Comparison of ENCODE assay signal across 23 cellular contexts in the genomic region with DNA sequence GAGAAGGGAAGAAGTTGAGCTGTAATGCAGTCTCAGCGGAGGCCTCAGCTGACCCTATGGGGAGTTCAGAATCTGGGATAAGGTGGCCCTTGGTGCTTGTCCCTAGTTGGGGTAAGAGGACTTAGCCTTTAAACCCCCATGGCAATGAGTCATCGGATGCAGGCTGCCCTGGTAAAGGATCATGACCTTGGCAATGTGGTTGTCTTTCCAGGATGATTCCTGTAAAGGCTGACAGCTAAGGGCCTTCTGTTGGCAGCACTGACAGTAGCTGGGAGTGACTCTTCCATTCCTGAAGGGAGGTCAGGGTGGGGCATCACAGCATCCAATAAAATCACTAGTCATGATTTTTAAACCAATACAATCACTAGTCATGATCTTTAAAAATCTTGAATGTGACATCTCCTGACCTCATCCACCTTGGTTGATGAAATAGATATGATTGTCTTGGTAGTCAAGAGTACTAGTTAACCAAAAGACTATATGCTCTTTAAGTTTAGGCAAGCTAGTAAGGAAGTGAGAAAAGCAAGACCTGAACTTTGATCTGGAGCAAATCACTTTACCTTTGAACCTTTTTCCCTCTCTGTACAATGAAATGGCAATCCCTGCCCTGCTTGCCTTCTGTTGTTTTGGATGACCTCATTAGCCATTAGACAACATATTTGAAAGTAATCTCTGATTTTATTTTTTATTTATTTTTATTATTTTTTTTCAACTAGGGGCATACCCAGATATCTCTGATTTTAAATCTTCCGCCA.
"Had no signal": no experiment of that assay in that cellular context is flagged by ENCODE, and none has a peak within 500 bp of the region (broad histone marks: within the 10 kb centered on the region; RNA-seq: fewer than 3 reads in every experiment).

No MANE protein-coding gene starts in this region.

- ATAC-seq: esophagus mucosa; gastroesophageal sphincter; left ventricle myocardium superior; naive thymus-derived CD8-positive, alpha-beta T cell; right cardiac atrium had no signal

- H3K9me3 ChIP-seq: gastroesophageal sphincter, ovary, stomach, thoracic aorta, transverse colon had no signal

- H3K4me1 Mint-ChIP-seq: immature natural killer cell; naive thymus-derived CD8-positive, alpha-beta T cell; neural crest cell had no signal

- H3K4me1 ChIP-seq: gastroesophageal sphincter, stomach had no signal

- H3K4me3 Mint-ChIP-seq: immature natural killer cell; naive thymus-derived CD8-positive, alpha-beta T cell; neural crest cell had no signal

- H3K4me3 ChIP-seq: gastroesophageal sphincter, ovary, stomach, thoracic aorta, transverse colon had no signal

- H3K9me3 Mint-ChIP-seq: immature natural killer cell; naive thymus-derived CD8-positive, alpha-beta T cell; neural crest cell had no signal

- FAIRE-seq: endometrium, keratinocyte had no signal

- H3K27me3 ChIP-seq: gastroesophageal sphincter, ovary, stomach, transverse colon had no signal

- DNase-seq: caudate nucleus; cortex of kidney; effector memory CD4-positive, alpha-beta T cell; glutamatergic neuron; immature natural killer cell; left ventricle myocardium superior; mesendoderm; naive thymus-derived CD8-positive, alpha-beta T cell; nucleus accumbens; ovary; right cardiac atrium; stimulated activated CD4-positive, alpha-beta T cell treated with anti-CD3 and anti-CD28 coated beads, Interleukin-15, amount 100 ng/mL, for 24 hours; stimulated activated CD4-positive, alpha-beta T cell treated with anti-CD3 and anti-CD28 coated beads, Interleukin-1b, Interleukin-23, amount 100 ng/mL, for 48 hours; stimulated activated naive CD4-positive, alpha-beta T cell; stomach; substantia nigra; transverse colon had no signal

- H3K36me3 ChIP-seq: gastroesophageal sphincter, ovary, stomach, thoracic aorta, transverse colon had no signal

- H3K36me3 Mint-ChIP-seq: immature natural killer cell; naive thymus-derived CD8-positive, alpha-beta T cell had no signal

- H3K27ac ChIP-seq: gastroesophageal sphincter, ovary, stomach, thoracic aorta had no signal

- H3K27ac Mint-ChIP-seq: immature natural killer cell; naive thymus-derived CD8-positive, alpha-beta T cell had no signal
